ENCODE assay signal across 10 cellular contexts in genomic region chr17:82298538-82299421, GRCh38. TPM values are rescaled to one million over a fixed set of nuclear protein-coding genes. Genes with fewer than 3 reads are reported as not detected.
DNase-seq lines count a peak whose midpoint lies in the region; ATAC-seq and TF ChIP-seq lines count a peak whose summit lies in the region.
"Had no signal": no experiment of that assay in that cellular context is flagged by ENCODE, and none has a peak within 500 bp of the region (broad histone marks: within the 10 kb centered on the region; RNA-seq: fewer than 3 reads in every experiment).

No MANE protein-coding gene starts in this region.

- CTCF ChIA-PET in activated CD8-positive, alpha-beta memory T cell treated with anti-CD3 and anti-CD28 coated beads, Interleukin-2, amount 10 ng/mL, durations not matched to agents 7 days and 5 days (lab: Charles Lee): interaction anchor here (0.7 to 12.6 kb wide), 14 partner anchors 10 to 268 kb away, joined by 3 to 206 read pairs (median 4); partner anchors contain the start of genes CD7, CSNK1D and DCXR

- peaks cover 30% of the 10 kb centered on the region for H3K4me1 ChIP-seq in foreskin keratinocyte

- no peaks in the 10 kb centered on the region for H3K36me3 Mint-ChIP-seq in HFFc6 (ENCODE audit: low read depth)
- no peaks in the 10 kb centered on the region for H3K36me3 Mint-ChIP-seq in activated CD8-positive, alpha-beta memory T cell treated with anti-CD3 and anti-CD28 coated beads, Interleukin-2, amount 10 ng/mL, durations not matched to agents 7 days and 5 days
- no peaks in the 10 kb centered on the region for H3K36me3 Mint-ChIP-seq in stimulated activated naive CD8-positive, alpha-beta T cell treated with anti-CD3 and anti-CD28 coated beads, Interleukin-15, Interleukin-2, amounts not matched to agents 100 ng/mL and 50 ng/mL, for 24 hours (ENCODE audit: low read depth)

- H3K27me3 ChIP-seq in foreskin keratinocyte: peaks cover 2% of the 10 kb centered on the region

- ATAC-seq in activated CD8-positive, alpha-beta memory T cell treated with anti-CD3 and anti-CD28 coated beads, Interleukin-2, amount 10 ng/mL, durations not matched to agents 7 days and 5 days: no peak
- no peak for ATAC-seq in foreskin keratinocyte
- no peak for ATAC-seq in HG03159 (IDR thresholded peaks at IDR 0.05; ENCODE audit: unreplicated experiment)

- peaks cover 45% of the 10 kb centered on the region for H3K4me1 Mint-ChIP-seq in HFFc6 (ENCODE audit: low read depth)
- H3K4me1 Mint-ChIP-seq in activated CD8-positive, alpha-beta memory T cell treated with anti-CD3 and anti-CD28 coated beads, Interleukin-2, amount 10 ng/mL, durations not matched to agents 7 days and 5 days: peaks cover 91% of the 10 kb centered on the region
- peaks cover 93% of the 10 kb centered on the region for H3K4me1 Mint-ChIP-seq in stimulated activated naive CD8-positive, alpha-beta T cell treated with anti-CD3 and anti-CD28 coated beads, Interleukin-15, Interleukin-2, amounts not matched to agents 100 ng/mL and 50 ng/mL, for 24 hours (ENCODE audit: low read depth)

- peak overlapping the region; percentile 90 for H3K4me3 Mint-ChIP-seq in HFFc6
- peak overlapping the region; percentile 82 for H3K4me3 Mint-ChIP-seq in activated CD8-positive, alpha-beta memory T cell treated with anti-CD3 and anti-CD28 coated beads, Interleukin-2, amount 10 ng/mL, durations not matched to agents 7 days and 5 days
- peak overlapping the region; percentile 94 for H3K4me3 Mint-ChIP-seq in stimulated activated naive CD8-positive, alpha-beta T cell treated with anti-CD3 and anti-CD28 coated beads, Interleukin-15, Interleukin-2, amounts not matched to agents 100 ng/mL and 50 ng/mL, for 24 hours

- DNase-seq in HFFc6 (no peak), foreskin keratinocyte (no peak), DMS 273 treated with DMSO at 0.1 percent for 48 hours (lab: John Stamatoyannopoulos, UW) (no peak), T-helper 9 cell (no peak), NCI-H2171 treated with DMSO at 0.1 percent for 48 hours (lab: John Stamatoyannopoulos, UW) (no peak)
- DNase-seq in activated CD8-positive, alpha-beta memory T cell treated with anti-CD3 and anti-CD28 coated beads, Interleukin-2, amount 10 ng/mL, durations not matched to agents 7 days and 5 days: no peak

- TF ChIP-seq CTCF in HFFc6 (IDR thresholded peaks at IDR 0.05): no peak
- no peak for TF ChIP-seq CTCF in foreskin keratinocyte (conservative IDR thresholded peaks at IDR 0.05)

- H3K27ac Mint-ChIP-seq in HFFc6: peak overlapping the region; percentile 99
- H3K27ac Mint-ChIP-seq in activated CD8-positive, alpha-beta memory T cell treated with anti-CD3 and anti-CD28 coated beads, Interleukin-2, amount 10 ng/mL, durations not matched to agents 7 days and 5 days: peak overlapping the region; percentile 100
- peak overlapping the region; percentile 100 for H3K27ac Mint-ChIP-seq in stimulated activated naive CD8-positive, alpha-beta T cell treated with anti-CD3 and anti-CD28 coated beads, Interleukin-15, Interleukin-2, amounts not matched to agents 100 ng/mL and 50 ng/mL, for 24 hours

- no peaks in the 10 kb centered on the region for H3K9me3 Mint-ChIP-seq in HFFc6
- H3K9me3 Mint-ChIP-seq in activated CD8-positive, alpha-beta memory T cell treated with anti-CD3 and anti-CD28 coated beads, Interleukin-2, amount 10 ng/mL, durations not matched to agents 7 days and 5 days (ENCODE audit: low read depth): no peaks in the 10 kb centered on the region
- no peaks in the 10 kb centered on the region for H3K9me3 Mint-ChIP-seq in stimulated activated naive CD8-positive, alpha-beta T cell treated with anti-CD3 and anti-CD28 coated beads, Interleukin-15, Interleukin-2, amounts not matched to agents 100 ng/mL and 50 ng/mL, for 24 hours

- H3K27ac ChIP-seq in foreskin keratinocyte: peak overlapping the region; percentile 87

- peaks cover 3% of the 10 kb centered on the region for H3K27me3 Mint-ChIP-seq in HFFc6 (ENCODE audit: insufficient read depth)
- no peaks in the 10 kb centered on the region for H3K27me3 Mint-ChIP-seq in activated CD8-positive, alpha-beta memory T cell treated with anti-CD3 and anti-CD28 coated beads, Interleukin-2, amount 10 ng/mL, durations not matched to agents 7 days and 5 days
- no peaks in the 10 kb centered on the region for H3K27me3 Mint-ChIP-seq in stimulated activated naive CD8-positive, alpha-beta T cell treated with anti-CD3 and anti-CD28 coated beads, Interleukin-15, Interleukin-2, amounts not matched to agents 100 ng/mL and 50 ng/mL, for 24 hours

RNA-seq across cellular contexts. Expression of gene CD7, which starts 18.6 kb away (rescaled TPM):
- total RNA-seq in HFFc6 (2021; fragmentation: NEBNext Ultra II Directional; extraction: Animal tissue kit (Norgen Biotek cat#: 25700)): under 1 TPM in 1 of 6 experiments, not detected in 5; 0.20 TPM
- total RNA-seq in activated CD8-positive, alpha-beta memory T cell treated with anti-CD3 and anti-CD28 coated beads, Interleukin-2, amount 10 ng/mL, durations not matched to agents 7 days and 5 days: 100 to 1,000 TPM; 307 to 417 TPM
- total RNA-seq in foreskin keratinocyte: not detected in 2 replicates
- polyA plus RNA-seq in foreskin keratinocyte: not detected in 2 replicates
- total RNA-seq: M059J, occipital lobe had no signal

RNA-seq across cellular contexts. Expression of gene CSNK1D, which starts 25.3 kb away (rescaled TPM):
- 100 to 1,000 TPM; 116 to 128 (median 118) TPM for total RNA-seq in HFFc6 (2021; fragmentation: NEBNext Ultra II Directional; extraction: Animal tissue kit (Norgen Biotek cat#: 25700))
- 100 to 1,000 TPM; 120 to 139 TPM for total RNA-seq in activated CD8-positive, alpha-beta memory T cell treated with anti-CD3 and anti-CD28 coated beads, Interleukin-2, amount 10 ng/mL, durations not matched to agents 7 days and 5 days
- 57.7 and 62.8 TPM in 2 replicates for total RNA-seq in foreskin keratinocyte
- 75.6 and 81.9 TPM in 2 replicates for polyA plus RNA-seq in foreskin keratinocyte

RNA-seq across cellular contexts. Expression of gene SECTM1, which starts 34.8 kb away (rescaled TPM):
- total RNA-seq in HFFc6 (2021; fragmentation: NEBNext Ultra II Directional; extraction: Animal tissue kit (Norgen Biotek cat#: 25700)): 1 to 10 TPM; 1.7 to 3.9 (median 2.8) TPM
- 1 to 10 TPM in 1 of 2 experiments, under 1 TPM in 1; 0.68 to 2.7 TPM for total RNA-seq in activated CD8-positive, alpha-beta memory T cell treated with anti-CD3 and anti-CD28 coated beads, Interleukin-2, amount 10 ng/mL, durations not matched to agents 7 days and 5 days
- total RNA-seq in foreskin keratinocyte: 5.0 and 6.6 TPM in 2 replicates
- 8.2 and 9.5 TPM in 2 replicates for polyA plus RNA-seq in foreskin keratinocyte

Comparison
In these comparisons a context has a peak if more than half of its experiments do, and no peak if none do; other contexts are left out.
1. RNA of gene CD7, which starts 18.6 kb away (total RNA-seq): 307 to 417 TPM in activated CD8-positive, alpha-beta memory T cell treated with anti-CD3 and anti-CD28 coated beads, Interleukin-2, amount 10 ng/mL, durations not matched to agents 7 days and 5 days; 0.20 TPM in HFFc6 and not detected in foreskin keratinocyte; every median in the first group is over 100 times any median in the second.
2. Peak in every context shown above with its lines, with median percentiles within 50 percentile points of each other: H3K27ac Mint-ChIP-seq and H3K4me3 Mint-ChIP-seq.